ENCODE assay signal across 27 cellular contexts in the genomic region with DNA sequence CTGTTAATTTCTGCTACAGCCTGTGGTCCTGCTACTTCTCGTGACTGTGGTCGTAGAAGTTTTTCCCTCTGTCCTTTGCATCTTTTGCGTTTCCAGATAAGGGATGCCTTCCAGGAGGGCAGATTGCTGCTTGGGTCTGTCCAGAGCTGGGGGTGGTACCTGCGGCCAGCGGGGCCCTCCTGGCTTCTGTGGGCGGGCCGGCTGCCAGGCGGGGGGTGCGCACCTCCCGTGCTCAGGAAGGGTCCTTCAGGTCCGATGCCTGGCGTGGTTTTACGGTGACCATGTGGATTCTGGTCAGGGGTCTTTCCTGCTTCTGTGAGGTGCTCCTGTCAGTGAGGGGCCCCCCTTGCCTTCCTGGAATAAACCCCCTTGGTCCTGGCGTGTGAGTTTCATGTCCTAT.
DNase-seq lines count a peak whose midpoint lies in the region; ATAC-seq, FAIRE-seq and TF ChIP-seq lines count a peak whose summit lies in the region.
"Had no signal": no experiment of that assay in that cellular context is flagged by ENCODE, and none has a peak within 500 bp of the region (broad histone marks: within the 10 kb centered on the region; RNA-seq: fewer than 3 reads in every experiment).

No MANE protein-coding gene starts in this region.

- peaks cover 17% of the 10 kb centered on the region for H3K27me3 Mint-ChIP-seq in osteocyte (ENCODE audit: unreplicated experiment)
- H3K27me3 Mint-ChIP-seq: activated T-helper 17 cell treated with anti-CD3 and anti-CD28 coated beads, Interleukin-2, amount 50 U/mL, for 72 hours; CD4-positive, CD25-positive, alpha-beta regulatory T cell had no signal

- no peak overlapping the region for H3K27ac Mint-ChIP-seq in osteocyte (ENCODE audit: unreplicated experiment)
- H3K27ac Mint-ChIP-seq: activated T-helper 17 cell treated with anti-CD3 and anti-CD28 coated beads, Interleukin-2, amount 50 U/mL, for 72 hours; effector memory CD8-positive, alpha-beta T cell; immature natural killer cell; neural progenitor cell had no signal

- ATAC-seq in right lobe of liver (no peak), HepG2 (no peak), right cardiac atrium (no peak), pancreas (no peak), aorta (ENCODE audit: low FRiP score) (no peak), HG02759 (IDR thresholded peaks at IDR 0.05; ENCODE audit: unreplicated experiment) (no peak)
- ATAC-seq: activated T-helper 17 cell treated with anti-CD3 and anti-CD28 coated beads, Interleukin-2, amount 50 U/mL, for 72 hours; effector memory CD8-positive, alpha-beta T cell; esophagus mucosa; foreskin keratinocyte; stimulated activated naive CD8-positive, alpha-beta T cell treated with anti-CD3 and anti-CD28 coated beads, Interleukin-15, Interleukin-2, amounts not matched to agents 100 U/mL and 50 U/mL, for 24 hours had no signal

- H4K20me1 ChIP-seq in HepG2 (ENCODE audit: insufficient read depth, low read length): peaks cover 3% of the 10 kb centered on the region; the same call in 1 of the 2 replicates

- no peak overlapping the region for H3K4me3 Mint-ChIP-seq in osteocyte (ENCODE audit: unreplicated experiment)
- H3K4me3 Mint-ChIP-seq: activated T-helper 17 cell treated with anti-CD3 and anti-CD28 coated beads, Interleukin-2, amount 50 U/mL, for 72 hours; CD4-positive, CD25-positive, alpha-beta regulatory T cell; effector memory CD8-positive, alpha-beta T cell; immature natural killer cell; neural progenitor cell had no signal

- TF ChIP-seq RAD21 in HepG2 (CRISPR knock-in tag; IDR thresholded peaks at IDR 0.05): no peak

- peaks cover 0 to 5% (median 0%) of the 10 kb centered on the region in 4 donors for H3K4me1 ChIP-seq in right lobe of liver
- peaks cover 28% of the 10 kb centered on the region for H3K4me1 ChIP-seq in HepG2 (ENCODE audit: insufficient read depth, low read length)
- peaks cover 3% of the 10 kb centered on the region for H3K4me1 ChIP-seq in right cardiac atrium (ENCODE audit: control insufficient read depth, insufficient read depth, low read length)
- H3K4me1 ChIP-seq in pancreas: peaks cover 5 to 15% (median 6%) of the 10 kb centered on the region in 3 donors
- no peaks in the 10 kb centered on the region for H3K4me1 ChIP-seq in aorta (ENCODE audit: control insufficient read depth in 1 of 2, insufficient read depth in 2 of 2, low read length in 2 of 2)

- H3K4me3 ChIP-seq in right lobe of liver (no peak overlapping the region), HepG2 (replicated peaks in 1 of 3; ENCODE audit: insufficient read depth in 1 of 3, low read depth in 2 of 3, low read length in 3 of 3) (no peak overlapping the region), right cardiac atrium (ENCODE audit: low read length) (no peak overlapping the region), pancreas (no peak overlapping the region), aorta (ENCODE audit: low read length in 2 of 2) (no peak overlapping the region)
- H3K4me3 ChIP-seq: adrenal gland, colonic mucosa, hepatocyte, lung, neural progenitor cell, SK-N-MC had no signal

- H3K27me3 ChIP-seq in right lobe of liver (no peaks in the 10 kb centered on the region), HepG2 (ENCODE audit: control insufficient read depth in 1 of 2, insufficient read depth in 2 of 2, low read length in 2 of 2) (peaks cover 18 to 65% of the 10 kb centered on the region in 2 experiments), right cardiac atrium (ENCODE audit: control insufficient read depth, insufficient read depth) (no peaks in the 10 kb centered on the region), pancreas (no peaks in the 10 kb centered on the region), aorta (ENCODE audit: control insufficient read depth in 1 of 2, insufficient read depth in 2 of 2, low read length in 1 of 2) (no peaks in the 10 kb centered on the region)
- H3K27me3 ChIP-seq: adrenal gland, colonic mucosa, hepatocyte had no signal

- H3K36me3 Mint-ChIP-seq in osteocyte (ENCODE audit: unreplicated experiment): no peaks in the 10 kb centered on the region
- H3K36me3 Mint-ChIP-seq: CD4-positive, CD25-positive, alpha-beta regulatory T cell; immature natural killer cell; neural progenitor cell had no signal

- BruUV-seq in HepG2 (replicated peaks; lab: Mats Ljungman, UMichigan): no TSS peak

- TF ChIP-seq POLR2A in right lobe of liver (IDR thresholded peaks at IDR 0.05) (no peak), HepG2 (IDR thresholded peaks at IDR 0.05; ENCODE audit: insufficient read depth in 1 of 2, low read depth in 2 of 2, low read length in 2 of 2) (no peak)

- H3K9me3 ChIP-seq in right lobe of liver (no peaks in the 10 kb centered on the region), HepG2 (ENCODE audit: low read length) (no peaks in the 10 kb centered on the region), right cardiac atrium (ENCODE audit: control insufficient read depth, low read length) (no peaks in the 10 kb centered on the region), pancreas (no peaks in the 10 kb centered on the region), aorta (ENCODE audit: control insufficient read depth, low read length) (no peaks in the 10 kb centered on the region)
- H3K9me3 ChIP-seq: adrenal gland, colonic mucosa had no signal

- H3K79me2 ChIP-seq in HepG2 (ENCODE audit: insufficient read depth, low read length): no peaks in the 10 kb centered on the region
- H3K79me2 ChIP-seq: hepatocyte had no signal

- intact Hi-C loops in right lobe of liver (cut with DNase I) (loop anchor here (2.0 to 10.0 kb wide), 3 partner anchors 101 to 358 kb away; a partner anchor contains a TSS), HepG2 (cut with micrococcal nuclease; ENCODE audit: unreplicated experiment) (loop anchor here (5.0 to 10.0 kb wide), 2 partner anchors 123 to 215 kb away; no protein-coding TSS in a partner anchor), right cardiac atrium (cut with DNase I) (loop anchor here in 3 of 4 donors (2.0 to 10.0 kb wide), 3 partner anchors 101 to 335 kb away; a partner anchor contains a TSS), pancreas (cut with DNase I) (loop anchor here (2.0 to 10.0 kb wide), 3 partner anchors 99 to 365 kb away; no protein-coding TSS in a partner anchor), aorta (cut with DNase I) (loop anchor here in 1 of 2 donors (2.0 to 10.0 kb wide), 2 partner anchors 101 to 565 kb away; no protein-coding TSS in a partner anchor)

- H3K9me3 Mint-ChIP-seq in osteocyte (ENCODE audit: unreplicated experiment): no peaks in the 10 kb centered on the region
- H3K9me3 Mint-ChIP-seq: activated T-helper 17 cell treated with anti-CD3 and anti-CD28 coated beads, Interleukin-2, amount 50 U/mL, for 72 hours; CD4-positive, CD25-positive, alpha-beta regulatory T cell; effector memory CD8-positive, alpha-beta T cell; neural progenitor cell had no signal

- H3K4me2 ChIP-seq in HepG2 (ENCODE audit: low read depth, low read length): no peak overlapping the region
- H3K4me2 ChIP-seq: hepatocyte, neural progenitor cell had no signal

- H3K9ac ChIP-seq in HepG2 (ENCODE audit: insufficient read depth, low read depth, low read length): no peak overlapping the region
- H3K9ac ChIP-seq: neural progenitor cell had no signal

- in situ Hi-C loops in HepG2 (cut with HindIII; ENCODE audit: extremely low pct_ligation_motif_present, low pct_unique_long_range_greater_than_20kb): loop anchor here (5.0 to 10.0 kb wide), 5 partner anchors 102 to 358 kb away; a partner anchor contains a TSS

- H3K27ac ChIP-seq in right lobe of liver (no peak overlapping the region), HepG2 (ENCODE audit: extremely low read length, insufficient read depth, low read length) (no peak overlapping the region), right cardiac atrium (ENCODE audit: low read length) (no peak overlapping the region), pancreas (no peak overlapping the region), aorta (ENCODE audit: low read depth in 1 of 2, low read length in 2 of 2) (no peak overlapping the region)
- H3K27ac ChIP-seq: colonic mucosa, foreskin keratinocyte, neural progenitor cell, SK-N-MC had no signal

- TF ChIP-seq EP300 in HepG2 (IDR thresholded peaks at IDR 0.05; ENCODE audit: low read depth in 2 of 2, low read length in 2 of 2) (no peak), HepG2 (CRISPR knock-in tag; IDR thresholded peaks at IDR 0.05; ENCODE audit: borderline replicate concordance) (no peak)

- H3K36me3 ChIP-seq in right lobe of liver (no peaks in the 10 kb centered on the region), HepG2 (replicated peaks in 1 of 2; ENCODE audit: control insufficient read depth in 1 of 2, insufficient read depth in 2 of 2, low read length in 2 of 2) (no peaks in the 10 kb centered on the region), pancreas (no peaks in the 10 kb centered on the region), aorta (ENCODE audit: control insufficient read depth in 1 of 2, insufficient read depth in 2 of 2, low read length in 1 of 2) (no peaks in the 10 kb centered on the region)
- H3K36me3 ChIP-seq: colonic mucosa, neural progenitor cell had no signal

- no peak overlapping the region for H2AFZ ChIP-seq in HepG2 (ENCODE audit: low read length)
- H2AFZ ChIP-seq: hepatocyte, neural progenitor cell had no signal

- DNase-seq in right lobe of liver: peak in 2 of 3 donors; percentile 15 to 35
- no peak for DNase-seq in HepG2 (ENCODE audit: low spot score)
- peak in 2 of 3 donors; percentile 35 to 38 for DNase-seq in right cardiac atrium
- DNase-seq in pancreas: peak in 5 of 6 donors; percentile 7 to 50 (median 20)
- DNase-seq in aorta: peak; percentile 24 to 38
- DNase-seq in osteocyte (ENCODE audit: extremely low spot score, unreplicated experiment): no peak
- DNase-seq: activated CD4-positive, alpha-beta T cell treated with anti-CD3 and anti-CD28 coated beads for 48 hours; CD4-positive, CD25-positive, alpha-beta regulatory T cell; colonic mucosa; effector memory CD8-positive, alpha-beta T cell; foreskin keratinocyte; immature natural killer cell; NCI-H1105; NCI-H2029; NCI-H2227 treated with DMSO at 0.1 percent for 48 hours; NCI-H69; stimulated activated CD4-positive, alpha-beta T cell treated with anti-CD3 and anti-CD28 coated beads, Interleukin-12 subunit alpha, Interleukin-12 subunit beta, amount 100 ng/mL, for 4 hours; stimulated activated naive CD8-positive, alpha-beta T cell treated with anti-CD3 and anti-CD28 coated beads, Interleukin-15, Interleukin-2, amounts not matched to agents 100 U/mL and 50 U/mL, for 24 hours had no signal

- WGBS in right lobe of liver (ENCODE audit: insufficient coverage, low coverage, low lambda C conversion rate, missing lambda C conversion rate): 62% methylated on average over 3 of the region's 14 CpGs
- 27% methylated on average over 4 of the region's 14 CpGs for WGBS in HepG2 (ENCODE audit: low lambda C conversion rate)
- 79% methylated on average over 14 of the region's 14 CpGs for WGBS in right cardiac atrium
- 88 to 89% methylated on average over 14 of the region's 14 CpGs for WGBS in pancreas, 2 donors
- WGBS in aorta, 2 donors: 78 to 79% methylated on average over 14 of the region's 14 CpGs

- TF ChIP-seq CTCF in right lobe of liver (IDR thresholded peaks at IDR 0.05): no peak
- no peak for TF ChIP-seq CTCF in HepG2 (CRISPR knock-in tag; IDR thresholded peaks at IDR 0.05)
- no peak for TF ChIP-seq CTCF in pancreas (IDR thresholded peaks at IDR 0.05)
- TF ChIP-seq CTCF in osteocyte (IDR thresholded peaks at IDR 0.05): no peak

- H3K4me1 Mint-ChIP-seq in osteocyte (ENCODE audit: unreplicated experiment): peaks cover 21% of the 10 kb centered on the region
- H3K4me1 Mint-ChIP-seq: activated T-helper 17 cell treated with anti-CD3 and anti-CD28 coated beads, Interleukin-2, amount 50 U/mL, for 72 hours had no signal

- POLR2A ChIA-PET in HepG2 (lab: Yijun Ruan, JAX): no interaction called here

- no peak for FAIRE-seq in HepG2 (lab: Jason Lieb, UNC)
- no peak for FAIRE-seq in pancreas (lab: Jason Lieb, UNC)
- FAIRE-seq: GM12891 had no signal

- CTCF ChIA-PET in HepG2 (lab: Yijun Ruan, JAX; ENCODE audit: low intra/inter-chr PET ratio, low total read pairs): interaction anchor here (1.5 to 2.3 kb wide), 2 partner anchors 99 to 101 kb away, joined by 3 to 14 read pairs; no protein-coding TSS in a partner anchor

Comparison
In these comparisons a context has a peak if more than half of its experiments do, and no peak if none do; other contexts are left out.
1. DNase-seq: peak in right lobe of liver (2 of 3), right cardiac atrium (2 of 3), pancreas (5 of 6) and aorta (2 of 2); none in HepG2 (single experiment) and osteocyte (single experiment).